19 cellular contexts compared by ENCODE assay signal in genomic region chr2:192000196-192000990, GRCh38.
A peak's percentile ranks its signal among the peaks of the same experiment; 100 is the strongest.
DNase-seq lines count a peak whose midpoint lies in the region; FAIRE-seq and TF ChIP-seq lines count a peak whose summit lies in the region.
"Had no signal": no experiment of that assay in that cellular context is flagged by ENCODE, and none has a peak within 500 bp of the region (broad histone marks: within the 10 kb centered on the region; RNA-seq: fewer than 3 reads in every experiment).

No MANE protein-coding gene starts in this region.

- no peaks in the 10 kb centered on the region for H3K23me2 ChIP-seq in H9 (ENCODE audit: insufficient read length, low read depth, low read length, poor library complexity, severe bottlenecking)

- H3K4me3 ChIP-seq in Loucy (ENCODE audit: low read length, poor library complexity, severe bottlenecking) (no peak overlapping the region), lower leg skin (ENCODE audit: low read depth, poor library complexity, severe bottlenecking) (no peak overlapping the region)
- H3K4me3 ChIP-seq: A549, SK-N-MC had no signal

- no peaks in the 10 kb centered on the region for H3K79me1 ChIP-seq in H9 (ENCODE audit: insufficient read depth, low read depth, low read length, poor library complexity, severe bottlenecking)

- H3K79me2 ChIP-seq in Loucy (ENCODE audit: insufficient read depth, low read length) (no peaks in the 10 kb centered on the region), H9 (ENCODE audit: insufficient read depth, low read length) (no peaks in the 10 kb centered on the region)

- intact Hi-C loops in lower leg skin (cut with DNase I; ENCODE audit: low total_unique reads), result no loop called here

- H2AFZ ChIP-seq in Loucy (ENCODE audit: low read length) (peak overlapping the region; percentile 35; the same call in 1 of the 2 replicates), H9 (ENCODE audit: low read length) (no peak overlapping the region)

- no peak overlapping the region for H4K5ac ChIP-seq in H9 (ENCODE audit: insufficient read length, low read depth, low read length)

- H3F3A ChIP-seq in Loucy (ENCODE audit: low read depth), result no peaks in the 10 kb centered on the region

- H3K27me3 Mint-ChIP-seq in H9 (ENCODE audit: low read depth), result no peaks in the 10 kb centered on the region

- H3K14ac ChIP-seq in H9 (ENCODE audit: insufficient read depth, low read length), result no peak overlapping the region

- H3K27ac Mint-ChIP-seq in H9, result no peak overlapping the region
- H3K27ac Mint-ChIP-seq: CD4-positive, alpha-beta T cell had no signal

- H3K4ac ChIP-seq in H9 (ENCODE audit: low read depth, low read length), result no peak overlapping the region

- H3K27me3 ChIP-seq in Loucy (ENCODE audit: insufficient read depth, low read length, poor library complexity, severe bottlenecking) (no peaks in the 10 kb centered on the region), H9 (ENCODE audit: insufficient read depth, low read length) (no peaks in the 10 kb centered on the region)

- H3K27ac ChIP-seq in H9 (ENCODE audit: insufficient read length, low read depth, low read length), result no peak overlapping the region
- H3K27ac ChIP-seq: A549 had no signal

- no peak overlapping the region for H2BK5ac ChIP-seq in H9 (ENCODE audit: insufficient read length, low read length)

- no peak overlapping the region for H2BK12ac ChIP-seq in H9 (ENCODE audit: insufficient read length, low read depth, low read length)

- H2BK120ac ChIP-seq in H9 (ENCODE audit: low read depth, low read length, poor library complexity, severe bottlenecking), result no peak overlapping the region

- no peak for TF ChIP-seq CTCF in Loucy (conservative IDR thresholded peaks at IDR 0.05; ENCODE audit: low read length)
- no peak for TF ChIP-seq CTCF in H9 (conservative IDR thresholded peaks at IDR 0.05)
- TF ChIP-seq CTCF in GM13977 (IDR thresholded peaks at IDR 0.05; ENCODE audit: extremely low read depth, insufficient read depth, missing control alignments), result no peak
- no peak for TF ChIP-seq CTCF in lower leg skin (IDR thresholded peaks at IDR 0.05)

- no peak for TF ChIP-seq POLR2A in lower leg skin (IDR thresholded peaks at IDR 0.05)

- H2BK15ac ChIP-seq in H9 (ENCODE audit: low read depth, low read length), result no peak overlapping the region

- no peak overlapping the region for H3T11ph ChIP-seq in H9 (ENCODE audit: low read length)

- no peaks in the 10 kb centered on the region for H4K20me1 ChIP-seq in Loucy (ENCODE audit: insufficient read depth, low read length, poor library complexity, severe bottlenecking)
- H4K20me1 ChIP-seq in H9 (ENCODE audit: control insufficient read depth, insufficient read depth, insufficient read length), result no peaks in the 10 kb centered on the region

- no peak overlapping the region for H4K8ac ChIP-seq in H9 (replicated peaks; ENCODE audit: insufficient read length, low read depth, low read length)

- H2BK20ac ChIP-seq in H9 (ENCODE audit: low read depth, low read length, poor library complexity, severe bottlenecking), result no peak overlapping the region

- H3K4me1 ChIP-seq in Loucy (ENCODE audit: insufficient read depth, low read length, poor library complexity, severe bottlenecking) (peaks cover 18% of the 10 kb centered on the region), H9 (ENCODE audit: insufficient read depth, low read length) (no peaks in the 10 kb centered on the region; the same call in 1 of the 2 replicates)
- H3K4me1 ChIP-seq: A549 had no signal

- peaks cover 1 to 3% of the 10 kb centered on the region in 2 experiments; a peak in 2 of 5 replicates for H3K9me3 Mint-ChIP-seq in H9
- H3K9me3 Mint-ChIP-seq: CD4-positive, alpha-beta T cell had no signal

- no peak overlapping the region for H3K56ac ChIP-seq in H9 (ENCODE audit: insufficient read length, low read depth, low read length)

- DNase-seq in DMS 273 (lab: John Stamatoyannopoulos, UW; ENCODE audit: unreplicated experiment) (peak; percentile 81), NCI-H524 treated with DMSO at 0.1 percent for 48 hours (lab: John Stamatoyannopoulos, UW) (peak; percentile 91), cerebellum (ENCODE audit: low spot score) (peak; percentile 53), H9 (no peak), urothelium cell line (ENCODE audit: low spot score) (no peak), GM13977 (ENCODE audit: low spot score) (no peak), lower leg skin (ENCODE audit: low spot score in 2 of 2) (no peak)
- DNase-seq: CD4-positive, alpha-beta T cell; DND-41; HCEC 1CT; NCI-H1436; NCI-H2029 treated with DMSO at 0.1 percent for 48 hours; NCI-H226; NCI-H748 treated with DMSO at 0.1 percent for 48 hours; OCI-M1; Right ventricle myocardium superior had no signal

- H3K18ac ChIP-seq in H9 (ENCODE audit: insufficient read length, low read depth, low read length), result no peak overlapping the region

- no peak overlapping the region for H3K4me3 Mint-ChIP-seq in H9
- H3K4me3 Mint-ChIP-seq: CD4-positive, alpha-beta T cell had no signal

- H3K36me3 ChIP-seq in Loucy (ENCODE audit: insufficient read depth, low read length), result no peaks in the 10 kb centered on the region

- no peak overlapping the region for H3K9ac ChIP-seq in Loucy (ENCODE audit: low read depth, low read length, poor library complexity, severe bottlenecking)
- no peak overlapping the region for H3K9ac ChIP-seq in H9 (ENCODE audit: extremely low read depth, insufficient read length, low read length)

- H3K23ac ChIP-seq in H9 (ENCODE audit: insufficient read length, low read depth, low read length), result no peak overlapping the region

- H3K4me2 ChIP-seq in Loucy (ENCODE audit: low read depth, low read length, poor library complexity, severe bottlenecking) (no peak overlapping the region), H9 (ENCODE audit: insufficient read depth, insufficient read length, low read length) (no peak overlapping the region)

- peaks cover 0 to 11% (median 2%) of the 10 kb centered on the region in 3 experiments; a peak in 4 of 7 replicates for H3K36me3 Mint-ChIP-seq in H9 (ENCODE audit: insufficient read depth in 1 of 3, low read depth in 3 of 3)

- H3K9me3 ChIP-seq in Loucy (ENCODE audit: insufficient read depth, low read depth, low read length), result no peaks in the 10 kb centered on the region
- no peaks in the 10 kb centered on the region for H3K9me3 ChIP-seq in H9 (ENCODE audit: control insufficient read depth, low read depth, low read length)
- H3K9me3 ChIP-seq: A549 had no signal

- FAIRE-seq in urothelium cell line (lab: Jason Lieb, UNC), result no peak
- FAIRE-seq: A549 had no signal

- H4K91ac ChIP-seq in H9 (ENCODE audit: insufficient read length, low read depth, low read length), result no peak overlapping the region

- peaks cover 14 to 24% of the 10 kb centered on the region in 2 experiments for H3K4me1 Mint-ChIP-seq in H9

- no peaks in the 10 kb centered on the region for H3K9me2 ChIP-seq in Loucy (replicated peaks; ENCODE audit: low read depth, low read length)

- in situ Hi-C loops in GM13977 (cut with MboI; ENCODE audit: low pct_unique_long_range_greater_than_20kb, low sequenced_read_pairs, unreplicated experiment), result no loop called here

- H2AK5ac ChIP-seq in H9 (ENCODE audit: insufficient read length, low read length), result no peak overlapping the region

- WGBS in H9 (ENCODE audit: extremely low coverage, insufficient read length, low lambda C conversion rate), result no CpG with 5 or more reads among the region's 1 CpG
- WGBS in lower leg skin, 2 donors, result 100% methylated on average over 1 of the region's 1 CpG

Comparison
In these comparisons a context has a peak if more than half of its experiments do, and no peak if none do; other contexts are left out.
1. DNase-seq: peak in DMS 273 (single experiment), NCI-H524 treated with DMSO at 0.1 percent for 48 hours (single experiment) and cerebellum (single experiment); none in H9 (single experiment), urothelium cell line (single experiment), GM13977 (single experiment) and lower leg skin (0 of 2).